In genomic region chr18:48409591-48410094, GRCh38 we compare ENCODE assay signal across 8 cellular contexts. TPM values are rescaled to one million over a fixed set of nuclear protein-coding genes. Genes with fewer than 3 reads are reported as not detected.
DNase-seq lines count a peak whose midpoint lies in the region; ATAC-seq lines count a peak whose summit lies in the region.

No MANE protein-coding gene starts in this region.

- no peaks in the 10 kb centered on the region for H3K36me3 Mint-ChIP-seq in T-helper 1 cell treated with Interleukin-12 subunit alpha and Interleukin-12 subunit beta and Interleukin-4 antibody, amounts not matched to agents 30 μg/mL and 1 μg/mL, for 36 hours (ENCODE audit: low read depth)
- H3K36me3 Mint-ChIP-seq in activated naive CD4-positive, alpha-beta T cell treated with anti-CD3 and anti-CD28 coated beads for 36 hours (ENCODE audit: low read depth) = no peaks in the 10 kb centered on the region

- intact Hi-C loops in activated naive CD4-positive, alpha-beta T cell treated with anti-CD3 and anti-CD28 coated beads for 36 hours (cut with micrococcal nuclease) = loop anchor here (2.0 to 10.0 kb wide), 2 partner anchors 37 to 245 kb away; no protein-coding TSS in a partner anchor
- intact Hi-C loops in left cardiac atrium (cut with DNase I) = loop anchor here in 1 of 2 donors (5.0 kb wide), 1 partner anchor 67 kb away; no protein-coding TSS in a partner anchor
- intact Hi-C loops in posterior cingulate gyrus (cut with DNase I) = no loop called here

- peak overlapping the region; percentile 52 for H3K4me3 Mint-ChIP-seq in T-helper 1 cell treated with Interleukin-12 subunit alpha and Interleukin-12 subunit beta and Interleukin-4 antibody, amounts not matched to agents 30 μg/mL and 1 μg/mL, for 36 hours
- H3K4me3 Mint-ChIP-seq in activated naive CD4-positive, alpha-beta T cell treated with anti-CD3 and anti-CD28 coated beads for 36 hours = peak overlapping the region; percentile 54

- DNase-seq in T-helper 1 cell (no peak), KBM-7 (peak; percentile 24), left cardiac atrium (peak; percentile 55), posterior cingulate gyrus (peak in 8 of 10 donors; percentile 21 to 89 (median 42)), SKM-1 (lab: John Stamatoyannopoulos, UW; ENCODE audit: unreplicated experiment) (no peak)
- no peak for DNase-seq in activated naive CD4-positive, alpha-beta T cell treated with anti-CD3 and anti-CD28 coated beads for 36 hours

- in situ Hi-C loops in KBM-7 (cut with MboI; ENCODE audit: low pct_unique_long_range_greater_than_20kb, low sequenced_read_pairs) = no loop called here

- peaks cover 13% of the 10 kb centered on the region for H3K4me1 Mint-ChIP-seq in T-helper 1 cell treated with Interleukin-12 subunit alpha and Interleukin-12 subunit beta and Interleukin-4 antibody, amounts not matched to agents 30 μg/mL and 1 μg/mL, for 36 hours (ENCODE audit: low read depth)
- peaks cover 10% of the 10 kb centered on the region for H3K4me1 Mint-ChIP-seq in activated naive CD4-positive, alpha-beta T cell treated with anti-CD3 and anti-CD28 coated beads for 36 hours (ENCODE audit: low read depth)

- CTCF ChIA-PET in activated naive CD4-positive, alpha-beta T cell treated with anti-CD3 and anti-CD28 coated beads for 36 hours (lab: Charles Lee) = interaction anchor here (2.9 kb wide), 1 partner anchor 11 kb away, joined by 9 read pairs; no protein-coding TSS in a partner anchor

- ATAC-seq in left cardiac atrium = peak; percentile 49 to 54
- no peak for ATAC-seq in HG03520 (IDR thresholded peaks at IDR 0.05; ENCODE audit: unreplicated experiment)

- peaks cover 76% of the 10 kb centered on the region for H3K27me3 Mint-ChIP-seq in T-helper 1 cell treated with Interleukin-12 subunit alpha and Interleukin-12 subunit beta and Interleukin-4 antibody, amounts not matched to agents 30 μg/mL and 1 μg/mL, for 36 hours (ENCODE audit: low read depth)
- peaks cover 63% of the 10 kb centered on the region for H3K27me3 Mint-ChIP-seq in activated naive CD4-positive, alpha-beta T cell treated with anti-CD3 and anti-CD28 coated beads for 36 hours (ENCODE audit: low read depth)

- no peaks in the 10 kb centered on the region for H3K9me3 Mint-ChIP-seq in T-helper 1 cell treated with Interleukin-12 subunit alpha and Interleukin-12 subunit beta and Interleukin-4 antibody, amounts not matched to agents 30 μg/mL and 1 μg/mL, for 36 hours
- no peaks in the 10 kb centered on the region for H3K9me3 Mint-ChIP-seq in activated naive CD4-positive, alpha-beta T cell treated with anti-CD3 and anti-CD28 coated beads for 36 hours

- no peak overlapping the region for H3K27ac Mint-ChIP-seq in T-helper 1 cell treated with Interleukin-12 subunit alpha and Interleukin-12 subunit beta and Interleukin-4 antibody, amounts not matched to agents 30 μg/mL and 1 μg/mL, for 36 hours
- H3K27ac Mint-ChIP-seq in activated naive CD4-positive, alpha-beta T cell treated with anti-CD3 and anti-CD28 coated beads for 36 hours = no peak overlapping the region

RNA-seq across cellular contexts. Expression of gene ZBTB7C, which starts 0.5 kb away (rescaled TPM):
- not detected for total RNA-seq in activated naive CD4-positive, alpha-beta T cell treated with anti-CD3 and anti-CD28 coated beads for 36 hours
- 1 to 10 TPM; 4.2 to 5.6 TPM for total RNA-seq in left cardiac atrium

Comparison
In these comparisons a context has a peak if more than half of its experiments do, and no peak if none do; other contexts are left out.
1. DNase-seq: peak in KBM-7 (single experiment), left cardiac atrium (single experiment) and posterior cingulate gyrus (8 of 10); none in T-helper 1 cell (0 of 5), activated naive CD4-positive, alpha-beta T cell treated with anti-CD3 and anti-CD28 coated beads for 36 hours (single experiment) and SKM-1 (single experiment).
2. RNA of gene ZBTB7C, which starts 0.5 kb away (total RNA-seq): 4.2 to 5.6 TPM in left cardiac atrium; not detected in activated naive CD4-positive, alpha-beta T cell treated with anti-CD3 and anti-CD28 coated beads for 36 hours; every median in the first group is over 4 times any median in the second.